15 cellular contexts compared by ENCODE assay signal in the genomic region with DNA sequence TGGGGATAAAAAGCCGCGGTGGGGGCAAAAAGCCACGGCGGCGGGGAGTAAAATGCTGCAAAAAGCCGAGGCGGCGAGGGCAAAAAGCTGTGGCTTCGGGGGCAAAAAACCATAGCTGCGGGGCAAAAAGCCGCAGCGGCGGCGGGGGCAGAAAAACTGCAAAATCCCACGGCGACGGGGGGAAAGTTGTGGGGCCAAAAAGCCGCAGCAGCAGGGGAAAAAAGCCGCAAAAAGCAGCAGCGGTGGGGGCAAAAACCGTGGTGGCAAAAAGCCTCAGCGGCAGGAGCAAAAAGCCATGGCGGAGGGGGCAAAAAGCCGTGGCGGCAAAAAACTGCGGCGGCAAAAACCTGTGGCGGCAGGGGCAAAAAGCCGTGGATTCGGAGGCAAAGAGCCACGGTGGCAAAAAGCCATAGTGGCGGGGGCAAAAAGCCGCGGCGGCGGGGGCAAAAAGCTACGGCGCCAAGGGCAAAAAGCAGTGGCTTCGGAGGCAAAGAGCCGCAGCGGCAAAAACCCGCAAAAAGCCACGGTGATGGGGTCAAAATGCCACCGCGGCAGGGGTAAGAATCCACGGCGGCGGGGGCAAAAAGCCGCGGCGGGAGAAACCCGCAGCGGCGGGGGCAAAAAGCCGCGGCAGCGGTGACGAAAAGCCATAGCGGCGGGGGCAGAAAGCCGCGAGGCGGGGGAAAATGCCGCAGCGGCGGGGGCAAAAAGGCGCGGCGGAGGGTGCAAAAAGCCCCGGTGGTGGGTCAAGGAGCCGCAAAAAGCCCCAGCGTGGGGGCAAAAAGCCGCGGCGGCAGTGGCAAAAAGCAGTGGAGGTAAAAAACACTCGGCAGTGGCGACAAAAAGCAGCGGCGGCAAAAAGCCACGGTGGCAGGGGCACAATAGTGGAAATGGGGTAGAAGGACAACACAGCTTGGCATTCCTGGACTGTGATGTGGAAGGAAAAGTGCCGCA.
A peak's percentile ranks its signal among the peaks of the same experiment; 100 is the strongest.
DNase-seq lines count a peak whose midpoint lies in the region; ATAC-seq and TF ChIP-seq lines count a peak whose summit lies in the region.
"Had no signal": no experiment of that assay in that cellular context is flagged by ENCODE, and none has a peak within 500 bp of the region (broad histone marks: within the 10 kb centered on the region; RNA-seq: fewer than 3 reads in every experiment).

No MANE protein-coding gene starts in this region.

- WGBS in smooth muscle cell (ENCODE audit: low lambda C conversion rate), result 96% methylated on average over 81 of the region's 81 CpGs

- no peak overlapping the region for H3K27ac ChIP-seq in smooth muscle cell (ENCODE audit: low read depth)

- no peak overlapping the region for H3K9ac ChIP-seq in smooth muscle cell (ENCODE audit: low read depth)

- peaks cover 5% of the 10 kb centered on the region for H3K9me3 Mint-ChIP-seq in activated CD8-positive, alpha-beta T cell treated with anti-CD3 and anti-CD28 coated beads, Interleukin-2, amount 10 ng/mL, durations not matched to agents 7 days and 5 days (ENCODE audit: insufficient read depth)
- peaks cover 9% of the 10 kb centered on the region for H3K9me3 Mint-ChIP-seq in activated CD8-positive, alpha-beta T cell treated with anti-CD3 and anti-CD28 coated beads for 36 hours

- H3K36me3 Mint-ChIP-seq in activated CD8-positive, alpha-beta T cell treated with anti-CD3 and anti-CD28 coated beads, Interleukin-2, amount 10 ng/mL, durations not matched to agents 7 days and 5 days (ENCODE audit: low read depth), result peaks cover 2% of the 10 kb centered on the region
- peaks cover 8% of the 10 kb centered on the region for H3K36me3 Mint-ChIP-seq in activated CD8-positive, alpha-beta T cell treated with anti-CD3 and anti-CD28 coated beads for 36 hours (ENCODE audit: low read depth)

- DNase-seq in activated CD8-positive, alpha-beta T cell treated with anti-CD3 and anti-CD28 coated beads, Interleukin-2, amount 10 ng/mL, durations not matched to agents 7 days and 5 days, result no peak
- no peak for DNase-seq in activated CD8-positive, alpha-beta T cell treated with anti-CD3 and anti-CD28 coated beads for 36 hours
- DNase-seq in BE2C (peak; percentile 2), LNCaP clone FGC (ENCODE audit: low read depth) (no peak), sciatic nerve (ENCODE audit: low spot score) (peak; percentile 39), NOMO-1 treated with dmso at 0.1 percent for 144 hours (lab: John Stamatoyannopoulos, UW; ENCODE audit: unreplicated experiment) (no peak), smooth muscle cell (lab: John Stamatoyannopoulos, UW; ENCODE audit: unreplicated experiment) (no peak)
- DNase-seq: Caco-2, MM.1S, NCI-H1105, NCI-H1694 treated with DMSO at 0.1 percent for 48 hours, NCI-H345, SHP77 treated with DMSO at 0.1 percent for 48 hours had no signal

- H3K9me3 ChIP-seq in BE2C (no peaks in the 10 kb centered on the region), smooth muscle cell (replicated peaks; ENCODE audit: low read depth) (no peaks in the 10 kb centered on the region)
- H3K9me3 ChIP-seq: Caco-2 had no signal

- no peaks in the 10 kb centered on the region for H3K36me3 ChIP-seq in BE2C
- H3K36me3 ChIP-seq in smooth muscle cell (ENCODE audit: low read depth), result no peaks in the 10 kb centered on the region

- peaks cover 2% of the 10 kb centered on the region for H3K27me3 Mint-ChIP-seq in activated CD8-positive, alpha-beta T cell treated with anti-CD3 and anti-CD28 coated beads, Interleukin-2, amount 10 ng/mL, durations not matched to agents 7 days and 5 days (ENCODE audit: low read depth)
- H3K27me3 Mint-ChIP-seq in activated CD8-positive, alpha-beta T cell treated with anti-CD3 and anti-CD28 coated beads for 36 hours, result peaks cover 8% of the 10 kb centered on the region

- no peak overlapping the region for H3K4me3 Mint-ChIP-seq in activated CD8-positive, alpha-beta T cell treated with anti-CD3 and anti-CD28 coated beads, Interleukin-2, amount 10 ng/mL, durations not matched to agents 7 days and 5 days
- H3K4me3 Mint-ChIP-seq in activated CD8-positive, alpha-beta T cell treated with anti-CD3 and anti-CD28 coated beads for 36 hours, result no peak overlapping the region

- no peak overlapping the region for H2AFZ ChIP-seq in smooth muscle cell (ENCODE audit: low read depth)

- H3K4me1 Mint-ChIP-seq in activated CD8-positive, alpha-beta T cell treated with anti-CD3 and anti-CD28 coated beads, Interleukin-2, amount 10 ng/mL, durations not matched to agents 7 days and 5 days (ENCODE audit: low read depth), result no peaks in the 10 kb centered on the region
- H3K4me1 Mint-ChIP-seq in activated CD8-positive, alpha-beta T cell treated with anti-CD3 and anti-CD28 coated beads for 36 hours (ENCODE audit: low read depth), result no peaks in the 10 kb centered on the region

- H3K4me2 ChIP-seq in smooth muscle cell, result no peak overlapping the region

- intact Hi-C loops in activated CD8-positive, alpha-beta T cell treated with anti-CD3 and anti-CD28 coated beads for 36 hours (cut with micrococcal nuclease), result no loop called here
- intact Hi-C loops in sciatic nerve (cut with DNase I), result no loop called here

- no peaks in the 10 kb centered on the region for H3K27me3 ChIP-seq in BE2C
- no peaks in the 10 kb centered on the region for H3K27me3 ChIP-seq in smooth muscle cell (ENCODE audit: low read depth)

- H3K4me1 ChIP-seq in BE2C (no peaks in the 10 kb centered on the region), smooth muscle cell (ENCODE audit: low read depth) (no peaks in the 10 kb centered on the region)
- H3K4me1 ChIP-seq: Caco-2 had no signal

- no peaks in the 10 kb centered on the region for H3K79me2 ChIP-seq in smooth muscle cell (ENCODE audit: low read depth)

- peak overlapping the region; percentile 71 for H3K27ac Mint-ChIP-seq in activated CD8-positive, alpha-beta T cell treated with anti-CD3 and anti-CD28 coated beads, Interleukin-2, amount 10 ng/mL, durations not matched to agents 7 days and 5 days
- H3K27ac Mint-ChIP-seq in activated CD8-positive, alpha-beta T cell treated with anti-CD3 and anti-CD28 coated beads for 36 hours, result no peak overlapping the region

- H3K4me3 ChIP-seq in BE2C (ENCODE audit: low read depth, low read length) (no peak overlapping the region), LNCaP clone FGC (ENCODE audit: low read depth, low read length) (0 out of 2 replicates have a peak overlapping the region, but pooled peaks have one; percentile 4), smooth muscle cell (no peak overlapping the region)

- POLR2A ChIA-PET in activated CD8-positive, alpha-beta T cell treated with anti-CD3 and anti-CD28 coated beads, Interleukin-2, amount 10 ng/mL, durations not matched to agents 7 days and 5 days (lab: Charles Lee), result no interaction called here
- POLR2A ChIA-PET in activated CD8-positive, alpha-beta T cell treated with anti-CD3 and anti-CD28 coated beads for 36 hours (lab: Charles Lee), result no interaction called here

- TF ChIP-seq CTCF in activated CD8-positive, alpha-beta T cell treated with anti-CD3 and anti-CD28 coated beads for 36 hours (IDR thresholded peaks at IDR 0.05), result no peak
- TF ChIP-seq CTCF in BE2C (IDR thresholded peaks at IDR 0.05; ENCODE audit: low read depth, low read length) (no peak), LNCaP clone FGC (IDR thresholded peaks at IDR 0.05; ENCODE audit: control insufficient read depth, extremely low read depth, insufficient read depth) (no peak), smooth muscle cell (IDR thresholded peaks at IDR 0.05; ENCODE audit: borderline replicate concordance, insufficient read depth, poor library complexity, severe bottlenecking) (no peak)

- no peaks in the 10 kb centered on the region for H4K20me1 ChIP-seq in smooth muscle cell (ENCODE audit: low read depth)

- CTCF ChIA-PET in activated CD8-positive, alpha-beta T cell treated with anti-CD3 and anti-CD28 coated beads, Interleukin-2, amount 10 ng/mL, durations not matched to agents 7 days and 5 days (lab: Charles Lee), result no interaction called here
- CTCF ChIA-PET in activated CD8-positive, alpha-beta T cell treated with anti-CD3 and anti-CD28 coated beads for 36 hours (lab: Charles Lee), result no interaction called here

- H3F3A ChIP-seq in smooth muscle cell (ENCODE audit: low read depth), result no peaks in the 10 kb centered on the region

- ATAC-seq in activated CD8-positive, alpha-beta T cell treated with anti-CD3 and anti-CD28 coated beads, Interleukin-2, amount 10 ng/mL, durations not matched to agents 7 days and 5 days, result no peak
- no peak for ATAC-seq in activated CD8-positive, alpha-beta T cell treated with anti-CD3 and anti-CD28 coated beads for 36 hours
- ATAC-seq in sciatic nerve (no peak), HG02938 (IDR thresholded peaks at IDR 0.05; ENCODE audit: unreplicated experiment) (no peak)
- ATAC-seq: Panc1 had no signal

Comparison
In these comparisons a context has a peak if more than half of its experiments do, and no peak if none do; other contexts are left out.
1. DNase-seq: peak in BE2C (single experiment) and sciatic nerve (single experiment); none in activated CD8-positive, alpha-beta T cell treated with anti-CD3 and anti-CD28 coated beads, Interleukin-2, amount 10 ng/mL, durations not matched to agents 7 days and 5 days (single experiment), activated CD8-positive, alpha-beta T cell treated with anti-CD3 and anti-CD28 coated beads for 36 hours (single experiment), LNCaP clone FGC (single experiment), NOMO-1 treated with dmso at 0.1 percent for 144 hours (single experiment) and smooth muscle cell (single experiment).